1 cellular context compared by ENCODE assay signal in the genomic region with DNA sequence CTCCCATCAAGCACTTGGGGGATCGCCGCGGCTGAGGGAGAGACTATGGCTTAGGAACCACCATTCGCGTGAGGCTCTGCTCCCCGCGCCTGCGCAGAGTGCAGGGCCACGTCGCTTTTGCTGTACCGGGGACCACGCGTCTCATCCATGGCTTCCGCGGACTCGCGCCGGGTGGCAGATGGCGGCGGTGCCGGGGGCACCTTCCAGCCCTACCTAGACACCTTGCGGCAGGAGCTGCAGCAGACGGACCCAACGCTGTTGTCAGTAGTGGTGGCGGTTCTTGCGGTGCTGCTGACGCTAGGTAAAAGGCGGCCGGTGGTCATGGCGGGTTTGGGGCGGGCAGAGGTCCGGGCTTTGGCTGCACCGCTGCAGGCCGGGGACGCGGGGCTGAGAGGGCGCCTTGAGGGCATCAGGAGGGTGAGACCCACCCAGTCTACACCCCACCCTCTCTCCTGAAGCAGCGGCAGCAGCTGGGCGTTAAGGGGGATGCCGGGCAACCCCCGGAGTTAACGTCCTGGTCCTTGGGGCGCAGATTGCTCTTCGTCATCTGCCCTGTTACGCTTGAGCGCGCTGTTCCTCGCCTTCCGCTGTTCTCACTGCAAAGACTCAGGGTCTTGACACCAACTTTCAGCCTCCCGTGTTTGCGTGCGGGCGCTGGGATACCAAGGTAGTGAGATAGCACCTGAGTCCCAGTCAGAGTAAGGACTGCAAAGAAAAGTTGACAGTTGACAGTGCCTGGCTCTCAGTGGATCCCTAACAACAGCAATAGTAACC.
A peak's percentile ranks its signal among the peaks of the same experiment; 100 is the strongest.
TF ChIP-seq lines count a peak whose summit lies in the region.

A gene with protein sequence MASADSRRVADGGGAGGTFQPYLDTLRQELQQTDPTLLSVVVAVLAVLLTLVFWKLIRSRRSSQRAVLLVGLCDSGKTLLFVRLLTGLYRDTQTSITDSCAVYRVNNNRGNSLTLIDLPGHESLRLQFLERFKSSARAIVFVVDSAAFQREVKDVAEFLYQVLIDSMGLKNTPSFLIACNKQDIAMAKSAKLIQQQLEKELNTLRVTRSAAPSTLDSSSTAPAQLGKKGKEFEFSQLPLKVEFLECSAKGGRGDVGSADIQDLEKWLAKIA (plus strand): TSS at position 114 of the 774 bp plus-strand sequence. CDS start 34 bp downstream, at position 148.

TF ChIP-seq in K562, 482 proteins besides CTCF, POLR2A, EP300 and RAD21 (continued from another document and continues in another):
- TF ChIP-seq, protein P1, sequence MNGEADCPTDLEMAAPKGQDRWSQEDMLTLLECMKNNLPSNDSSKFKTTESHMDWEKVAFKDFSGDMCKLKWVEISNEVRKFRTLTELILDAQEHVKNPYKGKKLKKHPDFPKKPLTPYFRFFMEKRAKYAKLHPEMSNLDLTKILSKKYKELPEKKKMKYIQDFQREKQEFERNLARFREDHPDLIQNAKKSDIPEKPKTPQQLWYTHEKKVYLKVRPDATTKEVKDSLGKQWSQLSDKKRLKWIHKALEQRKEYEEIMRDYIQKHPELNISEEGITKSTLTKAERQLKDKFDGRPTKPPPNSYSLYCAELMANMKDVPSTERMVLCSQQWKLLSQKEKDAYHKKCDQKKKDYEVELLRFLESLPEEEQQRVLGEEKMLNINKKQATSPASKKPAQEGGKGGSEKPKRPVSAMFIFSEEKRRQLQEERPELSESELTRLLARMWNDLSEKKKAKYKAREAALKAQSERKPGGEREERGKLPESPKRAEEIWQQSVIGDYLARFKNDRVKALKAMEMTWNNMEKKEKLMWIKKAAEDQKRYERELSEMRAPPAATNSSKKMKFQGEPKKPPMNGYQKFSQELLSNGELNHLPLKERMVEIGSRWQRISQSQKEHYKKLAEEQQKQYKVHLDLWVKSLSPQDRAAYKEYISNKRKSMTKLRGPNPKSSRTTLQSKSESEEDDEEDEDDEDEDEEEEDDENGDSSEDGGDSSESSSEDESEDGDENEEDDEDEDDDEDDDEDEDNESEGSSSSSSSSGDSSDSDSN (IDR thresholded peaks at IDR 0.05; ENCODE audit: borderline replicate concordance in 1 of 2, low read depth in 2 of 2, low read length in 2 of 2), result no peak
- no peak for TF ChIP-seq BHLHE40 (IDR thresholded peaks at IDR 0.05; ENCODE audit: low read length)
- TF ChIP-seq ZNF212 (CRISPR knock-in tag; IDR thresholded peaks at IDR 0.05), result no peak
- no peak for TF ChIP-seq CBFA2T3 (IDR thresholded peaks at IDR 0.05)
- no peak for TF ChIP-seq SREBF2 (CRISPR knock-in tag; IDR thresholded peaks at IDR 0.05)
- TF ChIP-seq, protein P2, sequence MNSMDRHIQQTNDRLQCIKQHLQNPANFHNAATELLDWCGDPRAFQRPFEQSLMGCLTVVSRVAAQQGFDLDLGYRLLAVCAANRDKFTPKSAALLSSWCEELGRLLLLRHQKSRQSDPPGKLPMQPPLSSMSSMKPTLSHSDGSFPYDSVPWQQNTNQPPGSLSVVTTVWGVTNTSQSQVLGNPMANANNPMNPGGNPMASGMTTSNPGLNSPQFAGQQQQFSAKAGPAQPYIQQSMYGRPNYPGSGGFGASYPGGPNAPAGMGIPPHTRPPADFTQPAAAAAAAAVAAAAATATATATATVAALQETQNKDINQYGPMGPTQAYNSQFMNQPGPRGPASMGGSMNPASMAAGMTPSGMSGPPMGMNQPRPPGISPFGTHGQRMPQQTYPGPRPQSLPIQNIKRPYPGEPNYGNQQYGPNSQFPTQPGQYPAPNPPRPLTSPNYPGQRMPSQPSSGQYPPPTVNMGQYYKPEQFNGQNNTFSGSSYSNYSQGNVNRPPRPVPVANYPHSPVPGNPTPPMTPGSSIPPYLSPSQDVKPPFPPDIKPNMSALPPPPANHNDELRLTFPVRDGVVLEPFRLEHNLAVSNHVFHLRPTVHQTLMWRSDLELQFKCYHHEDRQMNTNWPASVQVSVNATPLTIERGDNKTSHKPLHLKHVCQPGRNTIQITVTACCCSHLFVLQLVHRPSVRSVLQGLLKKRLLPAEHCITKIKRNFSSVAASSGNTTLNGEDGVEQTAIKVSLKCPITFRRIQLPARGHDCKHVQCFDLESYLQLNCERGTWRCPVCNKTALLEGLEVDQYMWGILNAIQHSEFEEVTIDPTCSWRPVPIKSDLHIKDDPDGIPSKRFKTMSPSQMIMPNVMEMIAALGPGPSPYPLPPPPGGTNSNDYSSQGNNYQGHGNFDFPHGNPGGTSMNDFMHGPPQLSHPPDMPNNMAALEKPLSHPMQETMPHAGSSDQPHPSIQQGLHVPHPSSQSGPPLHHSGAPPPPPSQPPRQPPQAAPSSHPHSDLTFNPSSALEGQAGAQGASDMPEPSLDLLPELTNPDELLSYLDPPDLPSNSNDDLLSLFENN (IDR thresholded peaks at IDR 0.05; ENCODE audit: low read depth in 2 of 2, low read length in 2 of 2), result no peak
- no peak for TF ChIP-seq RBM14 (IDR thresholded peaks at IDR 0.05; ENCODE audit: borderline replicate concordance, insufficient read depth, low read depth, low read length)
- TF ChIP-seq C11orf30 (IDR thresholded peaks at IDR 0.05; ENCODE audit: low read depth), result peak; percentile 39
- TF ChIP-seq, protein P3, sequence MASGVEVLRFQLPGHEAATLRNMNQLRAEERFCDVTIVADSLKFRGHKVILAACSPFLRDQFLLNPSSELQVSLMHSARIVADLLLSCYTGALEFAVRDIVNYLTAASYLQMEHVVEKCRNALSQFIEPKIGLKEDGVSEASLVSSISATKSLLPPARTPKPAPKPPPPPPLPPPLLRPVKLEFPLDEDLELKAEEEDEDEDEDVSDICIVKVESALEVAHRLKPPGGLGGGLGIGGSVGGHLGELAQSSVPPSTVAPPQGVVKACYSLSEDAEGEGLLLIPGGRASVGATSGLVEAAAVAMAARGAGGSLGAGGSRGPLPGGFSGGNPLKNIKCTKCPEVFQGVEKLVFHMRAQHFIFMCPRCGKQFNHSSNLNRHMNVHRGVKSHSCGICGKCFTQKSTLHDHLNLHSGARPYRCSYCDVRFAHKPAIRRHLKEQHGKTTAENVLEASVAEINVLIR (CRISPR knock-in tag; IDR thresholded peaks at IDR 0.05), result no peak; the same call in 1 of the 2 replicates
- TF ChIP-seq ARID1B (IDR thresholded peaks at IDR 0.05), result no peak
- no peak for TF ChIP-seq SIN3B (IDR thresholded peaks at IDR 0.05; ENCODE audit: low read depth)
- TF ChIP-seq, protein P4, sequence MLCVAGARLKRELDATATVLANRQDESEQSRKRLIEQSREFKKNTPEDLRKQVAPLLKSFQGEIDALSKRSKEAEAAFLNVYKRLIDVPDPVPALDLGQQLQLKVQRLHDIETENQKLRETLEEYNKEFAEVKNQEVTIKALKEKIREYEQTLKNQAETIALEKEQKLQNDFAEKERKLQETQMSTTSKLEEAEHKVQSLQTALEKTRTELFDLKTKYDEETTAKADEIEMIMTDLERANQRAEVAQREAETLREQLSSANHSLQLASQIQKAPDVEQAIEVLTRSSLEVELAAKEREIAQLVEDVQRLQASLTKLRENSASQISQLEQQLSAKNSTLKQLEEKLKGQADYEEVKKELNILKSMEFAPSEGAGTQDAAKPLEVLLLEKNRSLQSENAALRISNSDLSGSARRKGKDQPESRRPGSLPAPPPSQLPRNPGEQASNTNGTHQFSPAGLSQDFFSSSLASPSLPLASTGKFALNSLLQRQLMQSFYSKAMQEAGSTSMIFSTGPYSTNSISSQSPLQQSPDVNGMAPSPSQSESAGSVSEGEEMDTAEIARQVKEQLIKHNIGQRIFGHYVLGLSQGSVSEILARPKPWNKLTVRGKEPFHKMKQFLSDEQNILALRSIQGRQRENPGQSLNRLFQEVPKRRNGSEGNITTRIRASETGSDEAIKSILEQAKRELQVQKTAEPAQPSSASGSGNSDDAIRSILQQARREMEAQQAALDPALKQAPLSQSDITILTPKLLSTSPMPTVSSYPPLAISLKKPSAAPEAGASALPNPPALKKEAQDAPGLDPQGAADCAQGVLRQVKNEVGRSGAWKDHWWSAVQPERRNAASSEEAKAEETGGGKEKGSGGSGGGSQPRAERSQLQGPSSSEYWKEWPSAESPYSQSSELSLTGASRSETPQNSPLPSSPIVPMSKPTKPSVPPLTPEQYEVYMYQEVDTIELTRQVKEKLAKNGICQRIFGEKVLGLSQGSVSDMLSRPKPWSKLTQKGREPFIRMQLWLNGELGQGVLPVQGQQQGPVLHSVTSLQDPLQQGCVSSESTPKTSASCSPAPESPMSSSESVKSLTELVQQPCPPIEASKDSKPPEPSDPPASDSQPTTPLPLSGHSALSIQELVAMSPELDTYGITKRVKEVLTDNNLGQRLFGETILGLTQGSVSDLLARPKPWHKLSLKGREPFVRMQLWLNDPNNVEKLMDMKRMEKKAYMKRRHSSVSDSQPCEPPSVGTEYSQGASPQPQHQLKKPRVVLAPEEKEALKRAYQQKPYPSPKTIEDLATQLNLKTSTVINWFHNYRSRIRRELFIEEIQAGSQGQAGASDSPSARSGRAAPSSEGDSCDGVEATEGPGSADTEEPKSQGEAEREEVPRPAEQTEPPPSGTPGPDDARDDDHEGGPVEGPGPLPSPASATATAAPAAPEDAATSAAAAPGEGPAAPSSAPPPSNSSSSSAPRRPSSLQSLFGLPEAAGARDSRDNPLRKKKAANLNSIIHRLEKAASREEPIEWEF (CRISPR knock-in tag; IDR thresholded peaks at IDR 0.05), result no peak
- no peak for TF ChIP-seq PCBP2 (IDR thresholded peaks at IDR 0.05; ENCODE audit: low read depth, low read length, poor library complexity, severe bottlenecking)
- TF ChIP-seq ZFPM2 (CRISPR knock-in tag; IDR thresholded peaks at IDR 0.05), result no peak
- no peak for TF ChIP-seq ZNF707 (CRISPR knock-in tag; conservative IDR thresholded peaks at IDR 0.05)
- no peak for TF ChIP-seq ZNF586 (CRISPR knock-in tag; conservative IDR thresholded peaks at IDR 0.05)
- TF ChIP-seq ZFX (CRISPR knock-in tag; IDR thresholded peaks at IDR 0.05), result peak; percentile 57
- TF ChIP-seq SRSF3 (IDR thresholded peaks at IDR 0.05; ENCODE audit: insufficient read depth, low read length), result no peak
- no peak for TF ChIP-seq HNRNPH1 (optimal IDR thresholded peaks at IDR 0.05; ENCODE audit: low read depth, low read length)
- TF ChIP-seq, protein P5, sequence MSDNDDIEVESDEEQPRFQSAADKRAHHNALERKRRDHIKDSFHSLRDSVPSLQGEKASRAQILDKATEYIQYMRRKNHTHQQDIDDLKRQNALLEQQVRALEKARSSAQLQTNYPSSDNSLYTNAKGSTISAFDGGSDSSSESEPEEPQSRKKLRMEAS (CRISPR knock-in tag; IDR thresholded peaks at IDR 0.05), result peak; percentile 86
- peak; percentile 89 for TF ChIP-seq RBBP5 (IDR thresholded peaks at IDR 0.05; ENCODE audit: borderline replicate concordance, insufficient read depth, low read length, poor library complexity, severe bottlenecking)
- TF ChIP-seq PHF20 (IDR thresholded peaks at IDR 0.05; ENCODE audit: partially characterized antibody), result peak; percentile 45
- no peak for TF ChIP-seq CC2D1A (IDR thresholded peaks at IDR 0.05)
- TF ChIP-seq ZNF75A (CRISPR knock-in tag; IDR thresholded peaks at IDR 0.05), result no peak
- TF ChIP-seq FOXJ3 (CRISPR knock-in tag; IDR thresholded peaks at IDR 0.05), result no peak
- TF ChIP-seq SREBF1 (IDR thresholded peaks at IDR 0.05; ENCODE audit: borderline replicate concordance, low read depth, low read length), result no peak
